Comparison of ENCODE assay signal across 1 cellular context in genomic region chr12:50400638-50401382, GRCh38.
A peak's percentile ranks its signal among the peaks of the same experiment; 100 is the strongest.
TF ChIP-seq lines count a peak whose summit lies in the region.

Gene LARP4, plus strand, starts transcription at chr12:50400885. Its CDS starts 126 bp downstream, at chr12:50401011.

TF ChIP-seq in HepG2, 621 proteins besides CTCF, POLR2A, EP300 and RAD21 (continued from another document and continues in another):
- TF ChIP-seq ZGPAT (CRISPR knock-in tag; IDR thresholded peaks at IDR 0.05) (peak; percentile 79), CREB3 (CRISPR knock-in tag; IDR thresholded peaks at IDR 0.05) (no peak), HMGXB3 (CRISPR knock-in tag; IDR thresholded peaks at IDR 0.05; ENCODE audit: borderline replicate concordance) (no peak), PRDM15 (CRISPR knock-in tag; IDR thresholded peaks at IDR 0.05) (no peak), ZNF570 (CRISPR knock-in tag; IDR thresholded peaks at IDR 0.05; ENCODE audit: borderline replicate concordance) (no peak), MZF1 (CRISPR knock-in tag; IDR thresholded peaks at IDR 0.05; ENCODE audit: borderline replicate concordance) (no peak), GABPA (IDR thresholded peaks at IDR 0.05; ENCODE audit: low read depth, low read length) (peak; percentile 88), GABPA (CRISPR knock-in tag; IDR thresholded peaks at IDR 0.05; ENCODE audit: low read depth) (peak; percentile 99), PHF20 (CRISPR knock-in tag; IDR thresholded peaks at IDR 0.05) (peak; percentile 83), CBX1 (IDR thresholded peaks at IDR 0.05; ENCODE audit: low read depth) (peak; percentile 83), ZC3H13 (CRISPR knock-in tag; IDR thresholded peaks at IDR 0.05) (peak; percentile 58), PLSCR1 (CRISPR knock-in tag; IDR thresholded peaks at IDR 0.05; ENCODE audit: borderline replicate concordance) (0 out of 2 replicates have a peak, but pooled peaks have one; percentile 34), ASH2L (IDR thresholded peaks at IDR 0.05; ENCODE audit: insufficient read length, low read depth, low read length) (peak; percentile 94), ZNF546 (CRISPR knock-in tag; conservative IDR thresholded peaks at IDR 0.05) (no peak; the same call in 1 of the 2 replicates), KDM1A (CRISPR knock-in tag; IDR thresholded peaks at IDR 0.05) (no peak), ZNF563 (CRISPR knock-in tag; IDR thresholded peaks at IDR 0.05) (peak; percentile 90), TARDBP (CRISPR knock-in tag; IDR thresholded peaks at IDR 0.05) (peak; percentile 86; the same call in 1 of the 2 replicates), FUBP1 (CRISPR knock-in tag; IDR thresholded peaks at IDR 0.05; ENCODE audit: borderline replicate concordance) (no peak), BCL6 (CRISPR knock-in tag; IDR thresholded peaks at IDR 0.05) (no peak), NCOR1 (IDR thresholded peaks at IDR 0.05; ENCODE audit: borderline replicate concordance, low read length) (peak; percentile 13; the same call in 1 of the 2 replicates), MEIS2 (CRISPR knock-in tag; IDR thresholded peaks at IDR 0.05) (0 out of 2 replicates have a peak, but pooled peaks have one; percentile 22), ZBTB37 (CRISPR knock-in tag; IDR thresholded peaks at IDR 0.05) (no peak), CERS6 (CRISPR knock-in tag; IDR thresholded peaks at IDR 0.05) (0 out of 2 replicates have a peak, but pooled peaks have one; percentile 54), MXD1 (CRISPR knock-in tag; IDR thresholded peaks at IDR 0.05) (peak; percentile 95; the same call in 1 of the 2 replicates), NR2F6 (IDR thresholded peaks at IDR 0.05) (no peak), NR2F6 (CRISPR knock-in tag; IDR thresholded peaks at IDR 0.05) (peak; percentile 18; the same call in 1 of the 2 replicates), ZHX2 (IDR thresholded peaks at IDR 0.05; ENCODE audit: low read depth) (peak; percentile 68), ZHX2 (CRISPR knock-in tag; IDR thresholded peaks at IDR 0.05; ENCODE audit: borderline replicate concordance) (no peak), ATF1 (CRISPR knock-in tag; IDR thresholded peaks at IDR 0.05) (peak; percentile 62; the same call in 1 of the 2 replicates)
